Comparison of ENCODE assay signal across 9 cellular contexts in genomic region chr15:36579792-36580431, GRCh38. TPM values are rescaled to one million over a fixed set of nuclear protein-coding genes. Genes with fewer than 3 reads are reported as not detected.
A peak's percentile ranks its signal among the peaks of the same experiment; 100 is the strongest.
DNase-seq lines count a peak whose midpoint lies in the region; FAIRE-seq and TF ChIP-seq lines count a peak whose summit lies in the region.
"Had no signal": no experiment of that assay in that cellular context is flagged by ENCODE, and none has a peak within 500 bp of the region (broad histone marks: within the 10 kb centered on the region; RNA-seq: fewer than 3 reads in every experiment).

No MANE protein-coding gene starts in this region.

- H3K9ac ChIP-seq in keratinocyte (ENCODE audit: control insufficient read depth, extremely low read depth, insufficient read depth, low read length), result peak overlapping the region; percentile 88

- H3K4me1 ChIP-seq in HAP-1 (peaks cover 37% of the 10 kb centered on the region), keratinocyte (ENCODE audit: control insufficient read depth, extremely low read depth, insufficient read depth, low read length) (peaks cover 29% of the 10 kb centered on the region)

- H3K27me3 ChIP-seq in HAP-1 (ENCODE audit: low read depth) (no peaks in the 10 kb centered on the region), keratinocyte (ENCODE audit: control insufficient read depth, extremely low read depth, insufficient read depth, low read length) (no peaks in the 10 kb centered on the region)

- dilution Hi-C loops in keratinocyte (cut with MboI; ENCODE audit: extremely low pct_ligation_motif_present, low sequenced_read_pairs), result no loop called here

- no peaks in the 10 kb centered on the region for H3K9me3 ChIP-seq in HAP-1
- H3K9me3 ChIP-seq in keratinocyte (ENCODE audit: control insufficient read depth, low read depth, low read length), result no peaks in the 10 kb centered on the region

- in situ Hi-C loops in HAP-1 (cut with MboI; ENCODE audit: low sequenced_read_pairs), result no loop called here
- in situ Hi-C loops in astrocyte of the cerebellum (cut with HindIII; ENCODE audit: low sequenced_read_pairs), result no loop called here

- no peaks in the 10 kb centered on the region for H3K9me1 ChIP-seq in keratinocyte (ENCODE audit: control insufficient read depth, extremely low read depth, insufficient read depth, low read length)

- H4K20me1 ChIP-seq in keratinocyte (ENCODE audit: control insufficient read depth, extremely low read depth, insufficient read depth, low read length), result no peaks in the 10 kb centered on the region

- H3K4me2 ChIP-seq in keratinocyte (ENCODE audit: control insufficient read depth, extremely low read depth, insufficient read depth, low read depth, low read length), result peak overlapping the region; percentile 92

- no peak for FAIRE-seq in keratinocyte (lab: Jason Lieb, UNC)
- FAIRE-seq: colon had no signal

- H3K36me3 ChIP-seq in HAP-1 (replicated peaks), result no peaks in the 10 kb centered on the region
- H3K36me3 ChIP-seq in keratinocyte (ENCODE audit: control insufficient read depth in 2 of 2, extremely low read depth in 1 of 2, insufficient read depth in 2 of 2, low read length in 2 of 2), result no peaks in the 10 kb centered on the region

- DNase-seq in DMS 273 (lab: John Stamatoyannopoulos, UW; ENCODE audit: unreplicated experiment), result peak; percentile 57
- no peak for DNase-seq in DMS 273 treated with DMSO at 0.1 percent for 48 hours (lab: John Stamatoyannopoulos, UW)
- no peak for DNase-seq in HAP-1 (ENCODE audit: low spot score in 2 of 2)
- peak; percentile 36 for DNase-seq in NCI-H2227 treated with DMSO at 0.1 percent for 48 hours (lab: John Stamatoyannopoulos, UW)
- DNase-seq in astrocyte of the cerebellum (ENCODE audit: low read depth), result no peak
- no peak for DNase-seq in keratinocyte (ENCODE audit: low read depth, low spot score)
- peak; percentile 20 for DNase-seq in stimulated activated CD4-positive, alpha-beta T cell treated with anti-CD3 and anti-CD28 coated beads, Interleukin-4, amount 100 ng/mL, for 1 hour
- no peak for DNase-seq in D341Med (ENCODE audit: low spot score)

- H2AFZ ChIP-seq in keratinocyte (ENCODE audit: control insufficient read depth, low read length), result peak overlapping the region; percentile 98

- peaks cover 16% of the 10 kb centered on the region for H3K79me2 ChIP-seq in keratinocyte (ENCODE audit: control insufficient read depth, insufficient read depth, low read length)

- H3K27ac ChIP-seq in keratinocyte (ENCODE audit: control insufficient read depth, insufficient read depth, low read length), result peak overlapping the region; percentile 92

- TF ChIP-seq CTCF in astrocyte of the cerebellum (IDR thresholded peaks at IDR 0.05; ENCODE audit: low read depth, low read length, missing control alignments), result no peak
- TF ChIP-seq CTCF in keratinocyte (optimal IDR thresholded peaks at IDR 0.05 in 1 of 3, IDR thresholded peaks at IDR 0.05 in 1 of 3, conservative IDR thresholded peaks at IDR 0.05 in 1 of 3; ENCODE audit: extremely low read depth in 1 of 3, insufficient read depth in 2 of 3, low read length in 3 of 3), result no peak

- H3K4me3 ChIP-seq in HAP-1 (peak overlapping the region; percentile 40), astrocyte of the cerebellum (ENCODE audit: low read depth, low read length) (peak overlapping the region; percentile 72), keratinocyte (ENCODE audit: control insufficient read depth in 2 of 3, extremely low read depth in 1 of 3, insufficient read depth in 2 of 3, low read depth in 1 of 3, low read length in 3 of 3) (peak overlapping the region; percentile 58 to 91 (median 79))

RNA-seq across cellular contexts. Expression of gene CDIN1, which starts 0.5 kb away (rescaled TPM):
- 14.2 to 20.2 TPM (median 16.8 TPM) in 3 replicates for polyA plus RNA-seq in keratinocyte
- polyA plus RNA-seq in keratinocyte (2011; ENCODE audit: low read depth), result 2.9 TPM
- 14.3 and 20.2 TPM in 2 replicates for polyA plus RNA-seq in keratinocyte (2011; cell fraction: cytosol; rRNA removed)
- 28.9 and 37.6 TPM in 2 replicates for polyA plus RNA-seq in keratinocyte (2011; cell fraction: nucleus; rRNA removed)
- polyA plus RNA-seq in keratinocyte (2012; ENCODE audit: low replicate concordance), result 9.4 and 11.1 TPM in 2 replicates
- 32.4 to 41.1 TPM (median 36.0 TPM) in 3 replicates for polyA minus RNA-seq in keratinocyte
- polyA minus RNA-seq in keratinocyte (2011; cell fraction: cytosol; rRNA and poly(A)+ RNA removed), result 14.6 TPM
- 30.4 and 39.5 TPM in 2 replicates for polyA minus RNA-seq in keratinocyte (2011; cell fraction: nucleus; rRNA and poly(A)+ RNA removed)

Comparison
In these comparisons a context has a peak if more than half of its experiments do, and no peak if none do; other contexts are left out.
1. DNase-seq: peak in DMS 273 (single experiment), NCI-H2227 treated with DMSO at 0.1 percent for 48 hours (single experiment) and stimulated activated CD4-positive, alpha-beta T cell treated with anti-CD3 and anti-CD28 coated beads, Interleukin-4, amount 100 ng/mL, for 1 hour (single experiment); none in DMS 273 treated with DMSO at 0.1 percent for 48 hours (single experiment), HAP-1 (0 of 2), astrocyte of the cerebellum (single experiment), keratinocyte (single experiment) and D341Med (single experiment).
2. Peak in every context shown above with its lines, with median percentiles within 50 percentile points of each other: H3K4me3 ChIP-seq.